Comparison of ENCODE assay signal across 2 cellular contexts in the genomic region with DNA sequence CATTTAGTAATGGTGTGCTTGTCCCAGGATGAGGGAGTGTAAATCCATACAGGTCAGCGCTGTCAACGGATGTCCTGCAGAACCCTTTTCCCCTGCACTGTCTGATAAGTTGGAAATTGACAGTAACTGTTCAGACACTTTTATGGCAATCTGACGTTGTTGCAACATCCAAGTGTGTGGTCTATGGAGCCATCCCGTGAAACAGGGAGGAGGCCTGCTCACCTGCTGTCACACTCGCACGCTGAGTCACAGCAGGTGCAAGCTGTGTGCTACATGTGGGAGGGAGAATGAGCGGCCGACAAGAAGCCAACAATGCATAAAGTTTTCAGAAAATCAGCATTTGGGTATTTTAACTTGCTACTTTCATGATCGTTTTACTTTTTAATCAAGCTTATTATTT.
A peak's percentile ranks its signal among the peaks of the same experiment; 100 is the strongest.
TF ChIP-seq lines count a peak whose summit lies in the region.

No MANE protein-coding gene starts in this region.

TF ChIP-seq in GM23338, 12 proteins besides CTCF, POLR2A, EP300 and RAD21 (continues in another document):
- TF ChIP-seq POLR2AphosphoS5 (IDR thresholded peaks at IDR 0.05; ENCODE audit: low read depth) (no peak), ZNF114 (CRISPR knock-in tag; IDR thresholded peaks at IDR 0.05) (no peak), ZNF331 (CRISPR knock-in tag; IDR thresholded peaks at IDR 0.05; ENCODE audit: low read depth) (no peak), JUNB (IDR thresholded peaks at IDR 0.05; ENCODE audit: unreplicated experiment) (no peak), ETS1 (IDR thresholded peaks at IDR 0.05) (no peak), STAT1 (IDR thresholded peaks at IDR 0.05; ENCODE audit: unreplicated experiment) (no peak), CREB1 (CRISPR knock-in tag; IDR thresholded peaks at IDR 0.05; ENCODE audit: low read depth) (no peak), EZH2 (IDR thresholded peaks at IDR 0.05; ENCODE audit: low read depth, unreplicated experiment) (no peak)
- TF ChIP-seq, protein P1, sequence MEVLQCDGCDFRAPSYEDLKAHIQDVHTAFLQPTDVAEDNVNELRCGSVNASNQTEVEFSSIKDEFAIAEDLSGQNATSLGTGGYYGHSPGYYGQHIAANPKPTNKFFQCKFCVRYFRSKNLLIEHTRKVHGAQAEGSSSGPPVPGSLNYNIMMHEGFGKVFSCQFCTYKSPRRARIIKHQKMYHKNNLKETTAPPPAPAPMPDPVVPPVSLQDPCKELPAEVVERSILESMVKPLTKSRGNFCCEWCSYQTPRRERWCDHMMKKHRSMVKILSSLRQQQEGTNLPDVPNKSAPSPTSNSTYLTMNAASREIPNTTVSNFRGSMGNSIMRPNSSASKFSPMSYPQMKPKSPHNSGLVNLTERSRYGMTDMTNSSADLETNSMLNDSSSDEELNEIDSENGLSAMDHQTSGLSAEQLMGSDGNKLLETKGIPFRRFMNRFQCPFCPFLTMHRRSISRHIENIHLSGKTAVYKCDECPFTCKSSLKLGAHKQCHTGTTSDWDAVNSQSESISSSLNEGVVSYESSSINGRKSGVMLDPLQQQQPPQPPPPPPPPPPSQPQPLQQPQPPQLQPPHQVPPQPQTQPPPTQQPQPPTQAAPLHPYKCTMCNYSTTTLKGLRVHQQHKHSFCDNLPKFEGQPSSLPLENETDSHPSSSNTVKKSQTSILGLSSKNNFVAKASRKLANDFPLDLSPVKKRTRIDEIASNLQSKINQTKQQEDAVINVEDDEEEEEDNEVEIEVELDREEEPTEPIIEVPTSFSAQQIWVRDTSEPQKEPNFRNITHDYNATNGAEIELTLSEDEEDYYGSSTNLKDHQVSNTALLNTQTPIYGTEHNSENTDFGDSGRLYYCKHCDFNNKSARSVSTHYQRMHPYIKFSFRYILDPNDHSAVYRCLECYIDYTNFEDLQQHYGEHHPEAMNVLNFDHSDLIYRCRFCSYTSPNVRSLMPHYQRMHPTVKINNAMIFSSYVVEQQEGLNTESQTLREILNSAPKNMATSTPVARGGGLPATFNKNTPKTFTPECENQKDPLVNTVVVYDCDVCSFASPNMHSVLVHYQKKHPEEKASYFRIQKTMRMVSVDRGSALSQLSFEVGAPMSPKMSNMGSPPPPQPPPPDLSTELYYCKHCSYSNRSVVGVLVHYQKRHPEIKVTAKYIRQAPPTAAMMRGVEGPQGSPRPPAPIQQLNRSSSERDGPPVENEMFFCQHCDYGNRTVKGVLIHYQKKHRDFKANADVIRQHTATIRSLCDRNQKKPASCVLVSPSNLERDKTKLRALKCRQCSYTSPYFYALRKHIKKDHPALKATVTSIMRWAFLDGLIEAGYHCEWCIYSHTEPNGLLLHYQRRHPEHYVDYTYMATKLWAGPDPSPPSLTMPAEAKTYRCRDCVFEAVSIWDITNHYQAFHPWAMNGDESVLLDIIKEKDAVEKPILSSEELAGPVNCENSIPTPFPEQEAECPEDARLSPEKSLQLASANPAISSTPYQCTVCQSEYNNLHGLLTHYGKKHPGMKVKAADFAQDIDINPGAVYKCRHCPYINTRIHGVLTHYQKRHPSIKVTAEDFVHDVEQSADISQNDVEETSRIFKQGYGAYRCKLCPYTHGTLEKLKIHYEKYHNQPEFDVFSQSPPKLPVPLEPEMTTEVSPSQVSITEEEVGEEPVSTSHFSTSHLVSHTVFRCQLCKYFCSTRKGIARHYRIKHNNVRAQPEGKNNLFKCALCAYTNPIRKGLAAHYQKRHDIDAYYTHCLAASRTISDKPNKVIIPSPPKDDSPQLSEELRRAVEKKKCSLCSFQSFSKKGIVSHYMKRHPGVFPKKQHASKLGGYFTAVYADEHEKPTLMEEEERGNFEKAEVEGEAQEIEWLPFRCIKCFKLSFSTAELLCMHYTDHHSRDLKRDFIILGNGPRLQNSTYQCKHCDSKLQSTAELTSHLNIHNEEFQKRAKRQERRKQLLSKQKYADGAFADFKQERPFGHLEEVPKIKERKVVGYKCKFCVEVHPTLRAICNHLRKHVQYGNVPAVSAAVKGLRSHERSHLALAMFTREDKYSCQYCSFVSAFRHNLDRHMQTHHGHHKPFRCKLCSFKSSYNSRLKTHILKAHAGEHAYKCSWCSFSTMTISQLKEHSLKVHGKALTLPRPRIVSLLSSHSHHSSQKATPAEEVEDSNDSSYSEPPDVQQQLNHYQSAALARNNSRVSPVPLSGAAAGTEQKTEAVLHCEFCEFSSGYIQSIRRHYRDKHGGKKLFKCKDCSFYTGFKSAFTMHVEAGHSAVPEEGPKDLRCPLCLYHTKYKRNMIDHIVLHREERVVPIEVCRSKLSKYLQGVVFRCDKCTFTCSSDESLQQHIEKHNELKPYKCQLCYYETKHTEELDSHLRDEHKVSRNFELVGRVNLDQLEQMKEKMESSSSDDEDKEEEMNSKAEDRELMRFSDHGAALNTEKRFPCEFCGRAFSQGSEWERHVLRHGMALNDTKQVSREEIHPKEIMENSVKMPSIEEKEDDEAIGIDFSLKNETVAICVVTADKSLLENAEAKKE (CRISPR knock-in tag; IDR thresholded peaks at IDR 0.05), result no peak
- TF ChIP-seq, protein P2, sequence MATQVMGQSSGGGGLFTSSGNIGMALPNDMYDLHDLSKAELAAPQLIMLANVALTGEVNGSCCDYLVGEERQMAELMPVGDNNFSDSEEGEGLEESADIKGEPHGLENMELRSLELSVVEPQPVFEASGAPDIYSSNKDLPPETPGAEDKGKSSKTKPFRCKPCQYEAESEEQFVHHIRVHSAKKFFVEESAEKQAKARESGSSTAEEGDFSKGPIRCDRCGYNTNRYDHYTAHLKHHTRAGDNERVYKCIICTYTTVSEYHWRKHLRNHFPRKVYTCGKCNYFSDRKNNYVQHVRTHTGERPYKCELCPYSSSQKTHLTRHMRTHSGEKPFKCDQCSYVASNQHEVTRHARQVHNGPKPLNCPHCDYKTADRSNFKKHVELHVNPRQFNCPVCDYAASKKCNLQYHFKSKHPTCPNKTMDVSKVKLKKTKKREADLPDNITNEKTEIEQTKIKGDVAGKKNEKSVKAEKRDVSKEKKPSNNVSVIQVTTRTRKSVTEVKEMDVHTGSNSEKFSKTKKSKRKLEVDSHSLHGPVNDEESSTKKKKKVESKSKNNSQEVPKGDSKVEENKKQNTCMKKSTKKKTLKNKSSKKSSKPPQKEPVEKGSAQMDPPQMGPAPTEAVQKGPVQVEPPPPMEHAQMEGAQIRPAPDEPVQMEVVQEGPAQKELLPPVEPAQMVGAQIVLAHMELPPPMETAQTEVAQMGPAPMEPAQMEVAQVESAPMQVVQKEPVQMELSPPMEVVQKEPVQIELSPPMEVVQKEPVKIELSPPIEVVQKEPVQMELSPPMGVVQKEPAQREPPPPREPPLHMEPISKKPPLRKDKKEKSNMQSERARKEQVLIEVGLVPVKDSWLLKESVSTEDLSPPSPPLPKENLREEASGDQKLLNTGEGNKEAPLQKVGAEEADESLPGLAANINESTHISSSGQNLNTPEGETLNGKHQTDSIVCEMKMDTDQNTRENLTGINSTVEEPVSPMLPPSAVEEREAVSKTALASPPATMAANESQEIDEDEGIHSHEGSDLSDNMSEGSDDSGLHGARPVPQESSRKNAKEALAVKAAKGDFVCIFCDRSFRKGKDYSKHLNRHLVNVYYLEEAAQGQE (IDR thresholded peaks at IDR 0.05; ENCODE audit: unreplicated experiment), result no peak

TF ChIP-seq in H1, 55 proteins besides CTCF, POLR2A, EP300 and RAD21:
- TF ChIP-seq, protein P3, sequence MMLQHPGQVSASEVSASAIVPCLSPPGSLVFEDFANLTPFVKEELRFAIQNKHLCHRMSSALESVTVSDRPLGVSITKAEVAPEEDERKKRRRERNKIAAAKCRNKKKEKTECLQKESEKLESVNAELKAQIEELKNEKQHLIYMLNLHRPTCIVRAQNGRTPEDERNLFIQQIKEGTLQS (IDR thresholded peaks at IDR 0.05; ENCODE audit: insufficient read depth, low read depth, low read length), result no peak
- TF ChIP-seq CEBPB (IDR thresholded peaks at IDR 0.05; ENCODE audit: low read depth, low read length), result peak; percentile 67
